In genomic region chr15:27906802-27907201, GRCh38 we compare ENCODE assay signal across 15 cellular contexts.
"Had no signal": no experiment of that assay in that cellular context is flagged by ENCODE, and none has a peak within 500 bp of the region (broad histone marks: within the 10 kb centered on the region; RNA-seq: fewer than 3 reads in every experiment).

No MANE protein-coding gene starts in this region.

- H3K4me3 Mint-ChIP-seq: effector memory CD8-positive, alpha-beta T cell; naive thymus-derived CD4-positive, alpha-beta T cell; nephron progenitor cell; stimulated activated memory B cell treated with anti-CD40 and anti-IgM and Interleukin-4, amounts not matched to agents 10 μg/mL and 1 μg/mL and 100 μg/mL, for 72 hours; stimulated activated naive CD8-positive, alpha-beta T cell treated with anti-CD3 and anti-CD28 coated beads, Interleukin-15, Interleukin-2, amounts not matched to agents 100 ng/mL and 50 ng/mL, for 24 hours had no signal

- H3K36me3 Mint-ChIP-seq: naive thymus-derived CD4-positive, alpha-beta T cell; stimulated activated memory B cell treated with anti-CD40 and anti-IgM and Interleukin-4, amounts not matched to agents 10 μg/mL and 1 μg/mL and 100 μg/mL, for 72 hours had no signal

- H3K27ac Mint-ChIP-seq: effector memory CD8-positive, alpha-beta T cell; naive thymus-derived CD4-positive, alpha-beta T cell; nephron progenitor cell; stimulated activated memory B cell treated with anti-CD40 and anti-IgM and Interleukin-4, amounts not matched to agents 10 μg/mL and 1 μg/mL and 100 μg/mL, for 72 hours; stimulated activated naive CD8-positive, alpha-beta T cell treated with anti-CD3 and anti-CD28 coated beads, Interleukin-15, Interleukin-2, amounts not matched to agents 100 ng/mL and 50 ng/mL, for 24 hours had no signal

- DNase-seq: effector memory CD8-positive, alpha-beta T cell; glutamatergic neuron; islet precursor cell; mammary epithelial cell; naive thymus-derived CD4-positive, alpha-beta T cell; nephron progenitor cell; retina; right lobe of liver; stimulated activated CD4-positive, alpha-beta T cell treated with anti-CD3 and anti-CD28 coated beads, Interleukin-4, amount 100 ng/mL, for 1 hour; tibial artery; upper lobe of right lung had no signal

- H3K4me1 Mint-ChIP-seq: nephron progenitor cell; stimulated activated memory B cell treated with anti-CD40 and anti-IgM and Interleukin-4, amounts not matched to agents 10 μg/mL and 1 μg/mL and 100 μg/mL, for 72 hours had no signal

- ATAC-seq: effector memory CD8-positive, alpha-beta T cell; gastroesophageal sphincter; left lobe of liver; naive thymus-derived CD4-positive, alpha-beta T cell; right lobe of liver; stimulated activated memory B cell treated with anti-CD40 and anti-IgM and Interleukin-4, amounts not matched to agents 10 μg/mL and 1 μg/mL and 100 μg/mL, for 72 hours; upper lobe of right lung had no signal

- H3K27me3 Mint-ChIP-seq: effector memory CD8-positive, alpha-beta T cell; stimulated activated memory B cell treated with anti-CD40 and anti-IgM and Interleukin-4, amounts not matched to agents 10 μg/mL and 1 μg/mL and 100 μg/mL, for 72 hours had no signal
